Comparison of ENCODE assay signal across 1 cellular context in the genomic region with DNA sequence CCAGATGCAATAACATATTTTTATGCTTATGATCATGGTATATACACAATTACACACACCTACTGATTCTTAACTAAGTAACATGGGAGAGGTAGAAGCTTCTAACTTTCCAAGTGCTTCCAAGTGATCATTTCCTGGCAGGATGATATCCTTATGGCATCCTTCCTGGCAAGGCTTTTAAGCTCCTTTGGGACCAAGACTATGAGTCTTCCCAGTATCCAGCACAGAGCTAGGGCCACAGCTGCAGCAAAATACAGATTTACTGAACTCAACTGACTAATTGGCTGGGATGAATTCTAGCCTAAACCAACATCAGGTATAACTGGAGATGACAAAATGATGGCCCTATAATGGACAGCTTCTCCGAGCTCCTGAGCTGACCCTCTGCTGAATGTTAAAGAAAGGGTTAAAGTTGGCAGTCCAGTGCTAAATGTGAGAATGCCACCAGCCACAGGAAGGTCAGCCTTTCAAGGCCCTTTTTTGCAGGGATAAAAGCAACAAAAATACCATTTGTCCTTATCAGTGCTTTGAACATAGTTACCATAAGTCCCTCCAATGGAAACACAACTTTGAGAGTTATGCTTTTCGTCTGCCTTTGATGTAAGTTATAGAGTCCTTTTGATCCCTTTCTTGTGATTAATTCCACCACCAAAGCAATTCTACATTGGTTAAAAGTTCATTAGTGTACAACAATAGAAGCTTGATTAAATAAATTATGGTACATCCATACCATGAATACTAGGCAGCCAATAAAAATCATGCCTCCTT.
TF ChIP-seq lines count a peak whose summit lies in the region.

No MANE protein-coding gene starts in this region.

TF ChIP-seq in HepG2, 621 proteins besides CTCF, POLR2A, EP300 and RAD21 (continued from another document and continues in another):
- TF ChIP-seq ARID3A (IDR thresholded peaks at IDR 0.05; ENCODE audit: low read depth, low read length) (peak; percentile 45; the same call in 1 of the 2 replicates), ZBTB42 (CRISPR knock-in tag; IDR thresholded peaks at IDR 0.05) (no peak), KDM3A (CRISPR knock-in tag; IDR thresholded peaks at IDR 0.05; ENCODE audit: low read depth) (no peak), SP1 (IDR thresholded peaks at IDR 0.05) (no peak), SP1 (CRISPR knock-in tag; IDR thresholded peaks at IDR 0.05) (no peak), DPF2 (CRISPR knock-in tag; IDR thresholded peaks at IDR 0.05; ENCODE audit: borderline replicate concordance, low read depth) (peak; percentile 61; the same call in 1 of the 2 replicates), HMG20B (CRISPR knock-in tag; conservative IDR thresholded peaks at IDR 0.05) (peak; percentile 75; the same call in 1 of the 2 replicates), TRIM24 (CRISPR knock-in tag; IDR thresholded peaks at IDR 0.05) (no peak), ZNF101 (CRISPR knock-in tag; IDR thresholded peaks at IDR 0.05; ENCODE audit: borderline replicate concordance, low read depth) (no peak), ZBTB40 (IDR thresholded peaks at IDR 0.05) (no peak), ZBTB40 (CRISPR knock-in tag; IDR thresholded peaks at IDR 0.05) (no peak), ZNF629 (CRISPR knock-in tag; conservative IDR thresholded peaks at IDR 0.05) (no peak), NCOA5 (CRISPR knock-in tag; IDR thresholded peaks at IDR 0.05) (no peak), SATB2 (CRISPR knock-in tag; IDR thresholded peaks at IDR 0.05) (no peak), U2AF1 (optimal IDR thresholded peaks at IDR 0.05; ENCODE audit: low read depth, low read length) (no peak), GATAD2A (CRISPR knock-in tag; IDR thresholded peaks at IDR 0.05) (peak; percentile 77), ZNF891 (CRISPR knock-in tag; IDR thresholded peaks at IDR 0.05) (no peak), KLF15 (CRISPR knock-in tag; IDR thresholded peaks at IDR 0.05; ENCODE audit: borderline replicate concordance) (no peak), ZNF460 (CRISPR knock-in tag; IDR thresholded peaks at IDR 0.05; ENCODE audit: borderline replicate concordance) (no peak), ZNF530 (CRISPR knock-in tag; IDR thresholded peaks at IDR 0.05; ENCODE audit: low read depth) (no peak), MAFF (IDR thresholded peaks at IDR 0.05; ENCODE audit: low read depth, low read length) (no peak), NAIF1 (CRISPR knock-in tag; IDR thresholded peaks at IDR 0.05; ENCODE audit: borderline replicate concordance) (no peak), ZBTB4 (CRISPR knock-in tag; IDR thresholded peaks at IDR 0.05; ENCODE audit: borderline replicate concordance) (no peak), HOXA9 (CRISPR knock-in tag; IDR thresholded peaks at IDR 0.05; ENCODE audit: borderline replicate concordance) (no peak)
- TF ChIP-seq, protein P1, sequence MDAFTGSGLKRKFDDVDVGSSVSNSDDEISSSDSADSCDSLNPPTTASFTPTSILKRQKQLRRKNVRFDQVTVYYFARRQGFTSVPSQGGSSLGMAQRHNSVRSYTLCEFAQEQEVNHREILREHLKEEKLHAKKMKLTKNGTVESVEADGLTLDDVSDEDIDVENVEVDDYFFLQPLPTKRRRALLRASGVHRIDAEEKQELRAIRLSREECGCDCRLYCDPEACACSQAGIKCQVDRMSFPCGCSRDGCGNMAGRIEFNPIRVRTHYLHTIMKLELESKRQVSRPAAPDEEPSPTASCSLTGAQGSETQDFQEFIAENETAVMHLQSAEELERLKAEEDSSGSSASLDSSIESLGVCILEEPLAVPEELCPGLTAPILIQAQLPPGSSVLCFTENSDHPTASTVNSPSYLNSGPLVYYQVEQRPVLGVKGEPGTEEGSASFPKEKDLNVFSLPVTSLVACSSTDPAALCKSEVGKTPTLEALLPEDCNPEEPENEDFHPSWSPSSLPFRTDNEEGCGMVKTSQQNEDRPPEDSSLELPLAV (CRISPR knock-in tag; conservative IDR thresholded peaks at IDR 0.05; ENCODE audit: low read depth): no peak
- TF ChIP-seq, protein P2, sequence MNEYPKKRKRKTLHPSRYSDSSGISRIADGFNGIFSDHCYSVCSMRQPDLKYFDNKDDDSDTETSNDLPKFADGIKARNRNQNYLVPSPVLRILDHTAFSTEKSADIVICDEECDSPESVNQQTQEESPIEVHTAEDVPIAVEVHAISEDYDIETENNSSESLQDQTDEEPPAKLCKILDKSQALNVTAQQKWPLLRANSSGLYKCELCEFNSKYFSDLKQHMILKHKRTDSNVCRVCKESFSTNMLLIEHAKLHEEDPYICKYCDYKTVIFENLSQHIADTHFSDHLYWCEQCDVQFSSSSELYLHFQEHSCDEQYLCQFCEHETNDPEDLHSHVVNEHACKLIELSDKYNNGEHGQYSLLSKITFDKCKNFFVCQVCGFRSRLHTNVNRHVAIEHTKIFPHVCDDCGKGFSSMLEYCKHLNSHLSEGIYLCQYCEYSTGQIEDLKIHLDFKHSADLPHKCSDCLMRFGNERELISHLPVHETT (CRISPR knock-in tag; conservative IDR thresholded peaks at IDR 0.05): no peak
- TF ChIP-seq, protein P3, sequence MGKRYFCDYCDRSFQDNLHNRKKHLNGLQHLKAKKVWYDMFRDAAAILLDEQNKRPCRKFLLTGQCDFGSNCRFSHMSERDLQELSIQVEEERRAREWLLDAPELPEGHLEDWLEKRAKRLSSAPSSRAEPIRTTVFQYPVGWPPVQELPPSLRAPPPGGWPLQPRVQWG (CRISPR knock-in tag; IDR thresholded peaks at IDR 0.05; ENCODE audit: borderline replicate concordance, low read depth): no peak
- TF ChIP-seq, protein P4, sequence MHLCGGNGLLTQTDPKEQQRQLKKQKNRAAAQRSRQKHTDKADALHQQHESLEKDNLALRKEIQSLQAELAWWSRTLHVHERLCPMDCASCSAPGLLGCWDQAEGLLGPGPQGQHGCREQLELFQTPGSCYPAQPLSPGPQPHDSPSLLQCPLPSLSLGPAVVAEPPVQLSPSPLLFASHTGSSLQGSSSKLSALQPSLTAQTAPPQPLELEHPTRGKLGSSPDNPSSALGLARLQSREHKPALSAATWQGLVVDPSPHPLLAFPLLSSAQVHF (CRISPR knock-in tag; IDR thresholded peaks at IDR 0.05): no peak
- TF ChIP-seq, protein P5, sequence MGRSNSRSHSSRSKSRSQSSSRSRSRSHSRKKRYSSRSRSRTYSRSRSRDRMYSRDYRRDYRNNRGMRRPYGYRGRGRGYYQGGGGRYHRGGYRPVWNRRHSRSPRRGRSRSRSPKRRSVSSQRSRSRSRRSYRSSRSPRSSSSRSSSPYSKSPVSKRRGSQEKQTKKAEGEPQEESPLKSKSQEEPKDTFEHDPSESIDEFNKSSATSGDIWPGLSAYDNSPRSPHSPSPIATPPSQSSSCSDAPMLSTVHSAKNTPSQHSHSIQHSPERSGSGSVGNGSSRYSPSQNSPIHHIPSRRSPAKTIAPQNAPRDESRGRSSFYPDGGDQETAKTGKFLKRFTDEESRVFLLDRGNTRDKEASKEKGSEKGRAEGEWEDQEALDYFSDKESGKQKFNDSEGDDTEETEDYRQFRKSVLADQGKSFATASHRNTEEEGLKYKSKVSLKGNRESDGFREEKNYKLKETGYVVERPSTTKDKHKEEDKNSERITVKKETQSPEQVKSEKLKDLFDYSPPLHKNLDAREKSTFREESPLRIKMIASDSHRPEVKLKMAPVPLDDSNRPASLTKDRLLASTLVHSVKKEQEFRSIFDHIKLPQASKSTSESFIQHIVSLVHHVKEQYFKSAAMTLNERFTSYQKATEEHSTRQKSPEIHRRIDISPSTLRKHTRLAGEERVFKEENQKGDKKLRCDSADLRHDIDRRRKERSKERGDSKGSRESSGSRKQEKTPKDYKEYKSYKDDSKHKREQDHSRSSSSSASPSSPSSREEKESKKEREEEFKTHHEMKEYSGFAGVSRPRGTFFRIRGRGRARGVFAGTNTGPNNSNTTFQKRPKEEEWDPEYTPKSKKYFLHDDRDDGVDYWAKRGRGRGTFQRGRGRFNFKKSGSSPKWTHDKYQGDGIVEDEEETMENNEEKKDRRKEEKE (IDR thresholded peaks at IDR 0.05): no peak
- TF ChIP-seq, protein P6, sequence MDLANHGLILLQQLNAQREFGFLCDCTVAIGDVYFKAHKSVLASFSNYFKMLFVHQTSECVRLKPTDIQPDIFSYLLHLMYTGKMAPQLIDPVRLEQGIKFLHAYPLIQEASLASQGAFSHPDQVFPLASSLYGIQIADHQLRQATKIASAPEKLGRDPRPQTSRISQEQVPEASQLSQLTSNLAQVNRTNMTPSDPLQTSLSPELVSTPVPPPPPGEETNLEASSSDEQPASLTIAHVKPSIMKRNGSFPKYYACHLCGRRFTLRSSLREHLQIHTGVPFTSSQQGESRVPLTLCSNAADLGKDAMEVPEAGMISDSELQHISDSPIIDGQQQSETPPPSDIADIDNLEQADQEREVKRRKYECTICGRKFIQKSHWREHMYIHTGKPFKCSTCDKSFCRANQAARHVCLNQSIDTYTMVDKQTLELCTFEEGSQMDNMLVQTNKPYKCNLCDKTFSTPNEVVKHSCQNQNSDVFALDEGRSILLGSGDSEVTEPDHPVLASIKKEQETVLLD (CRISPR knock-in tag; IDR thresholded peaks at IDR 0.05; ENCODE audit: low read depth): no peak
